ENCODE assay signal across 9 cellular contexts in genomic region chr12:52351196-52352059, GRCh38. TPM values are rescaled to one million over a fixed set of nuclear protein-coding genes. Genes with fewer than 3 reads are reported as not detected.
DNase-seq lines count a peak whose midpoint lies in the region; ATAC-seq lines count a peak whose summit lies in the region.
"Had no signal": no experiment of that assay in that cellular context is flagged by ENCODE, and none has a peak within 500 bp of the region (broad histone marks: within the 10 kb centered on the region; RNA-seq: fewer than 3 reads in every experiment).

No MANE protein-coding gene starts in this region.

- no peaks in the 10 kb centered on the region for H3K9me3 ChIP-seq in aorta (ENCODE audit: control insufficient read depth, low read length)

- H3K27ac ChIP-seq in aorta (ENCODE audit: low read depth in 1 of 2, low read length in 2 of 2), result no peak overlapping the region

- no peak overlapping the region for H3K27ac Mint-ChIP-seq in activated naive CD8-positive, alpha-beta T cell

- H3K36me3 Mint-ChIP-seq in activated naive CD8-positive, alpha-beta T cell, result no peaks in the 10 kb centered on the region

- DNase-seq in stimulated activated CD4-positive, alpha-beta T cell treated with anti-CD3 and anti-CD28 coated beads, Interleukin-2, amount 100 ng/mL, for 24 hours, result peak; percentile 24 to 40
- DNase-seq in stimulated activated CD4-positive, alpha-beta T cell treated with anti-CD3 and anti-CD28 coated beads, Interleukin-12 subunit alpha, Interleukin-12 subunit beta, amount 100 ng/mL, for 4 hours, result no peak
- DNase-seq in myocyte (ENCODE audit: low read depth) (peak; percentile 27), aorta (peak; percentile 51 to 79), cortex of kidney (lab: John Stamatoyannopoulos, UW) (no peak), NCI-H2227 treated with DMSO at 0.1 percent for 48 hours (lab: John Stamatoyannopoulos, UW) (no peak)

- no peak overlapping the region for H3K4me3 ChIP-seq in aorta (ENCODE audit: low read length in 2 of 2)

- peaks cover 3% of the 10 kb centered on the region for H3K27me3 Mint-ChIP-seq in activated naive CD8-positive, alpha-beta T cell

- ATAC-seq in aorta (ENCODE audit: low FRiP score) (no peak), HG03565 (IDR thresholded peaks at IDR 0.05; ENCODE audit: unreplicated experiment) (no peak)

- peak overlapping the region; percentile 42 for H3K4me3 Mint-ChIP-seq in activated naive CD8-positive, alpha-beta T cell

- no peaks in the 10 kb centered on the region for H3K36me3 ChIP-seq in aorta (ENCODE audit: control insufficient read depth in 1 of 2, insufficient read depth in 2 of 2, low read length in 1 of 2)

- 5 to 6% methylated on average over 9 of the region's 9 CpGs for WGBS in aorta, 2 donors

- intact Hi-C loops in aorta (cut with DNase I), result no loop called here

- H3K4me1 ChIP-seq in aorta (ENCODE audit: control insufficient read depth in 1 of 2, insufficient read depth in 2 of 2, low read length in 2 of 2), result no peaks in the 10 kb centered on the region

- H3K4me1 Mint-ChIP-seq in activated naive CD8-positive, alpha-beta T cell (ENCODE audit: low read depth), result peaks cover 29% of the 10 kb centered on the region

- no peaks in the 10 kb centered on the region for H3K27me3 ChIP-seq in aorta (ENCODE audit: control insufficient read depth in 1 of 2, insufficient read depth in 2 of 2, low read length in 1 of 2)

- H3K9me3 Mint-ChIP-seq in activated naive CD8-positive, alpha-beta T cell (ENCODE audit: low read depth), result no peaks in the 10 kb centered on the region

RNA-seq across cellular contexts. Expression of gene KRT85, which starts 15.9 kb away (rescaled TPM):
- total RNA-seq in myocyte (not detected in 2 replicates), aorta (not detected)
- polyA plus RNA-seq in myocyte (2012), result not detected
- polyA plus RNA-seq in aorta, result not detected
- total RNA-seq: chondrocyte had no signal

RNA-seq across cellular contexts. Expression of gene KRT83, which starts 30.2 kb away (rescaled TPM):
- total RNA-seq in myocyte (not detected in 2 replicates), aorta (not detected)
- not detected for polyA plus RNA-seq in myocyte (2012)
- not detected for polyA plus RNA-seq in aorta
- total RNA-seq: chondrocyte had no signal

RNA-seq across cellular contexts. Expression of gene KRT84, which starts 34.0 kb away (rescaled TPM):
- not detected in 2 replicates for total RNA-seq in myocyte
- not detected for polyA plus RNA-seq in myocyte (2012)
- not detected for total RNA-seq in aorta
- polyA plus RNA-seq in aorta, result not detected
- total RNA-seq: chondrocyte had no signal

RNA-seq across cellular contexts. Expression of gene KRT82, which starts 54.7 kb away (rescaled TPM):
- total RNA-seq in myocyte (not detected in 2 replicates), aorta (not detected)
- polyA plus RNA-seq in myocyte (2012), result not detected
- polyA plus RNA-seq in aorta, result not detected
- total RNA-seq: chondrocyte had no signal

Comparison
In these comparisons a context has a peak if more than half of its experiments do, and no peak if none do; other contexts are left out.
1. DNase-seq: peak in stimulated activated CD4-positive, alpha-beta T cell treated with anti-CD3 and anti-CD28 coated beads, Interleukin-2, amount 100 ng/mL, for 24 hours (2 of 2), myocyte (single experiment) and aorta (2 of 2); none in stimulated activated CD4-positive, alpha-beta T cell treated with anti-CD3 and anti-CD28 coated beads, Interleukin-12 subunit alpha, Interleukin-12 subunit beta, amount 100 ng/mL, for 4 hours (single experiment), cortex of kidney (single experiment) and NCI-H2227 treated with DMSO at 0.1 percent for 48 hours (single experiment).